In the genomic region with DNA sequence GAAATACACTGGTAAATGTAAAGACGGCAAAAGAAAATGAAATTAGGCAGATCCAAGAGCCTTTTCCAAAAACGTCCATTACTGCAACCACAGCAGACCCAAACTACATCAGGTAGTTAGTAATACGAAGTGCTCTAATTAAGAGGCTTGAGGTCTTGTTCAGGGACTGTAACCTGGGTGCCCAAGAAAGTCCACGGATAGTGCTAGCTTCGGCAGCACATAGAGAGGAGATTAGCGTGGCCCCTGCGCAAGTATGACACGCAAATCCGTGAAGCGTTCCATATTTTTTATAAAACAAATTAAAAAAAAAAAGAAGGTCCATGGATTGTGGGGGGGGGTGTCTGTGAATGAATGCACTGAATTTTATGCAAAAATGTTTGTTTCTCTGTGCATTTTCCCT, we compare ENCODE assay signal across 10 cellular contexts. TPM values are rescaled to one million over a fixed set of nuclear protein-coding genes. Genes with fewer than 3 reads are reported as not detected.
DNase-seq lines count a peak whose midpoint lies in the region; ATAC-seq, FAIRE-seq and TF ChIP-seq lines count a peak whose summit lies in the region.
"Had no signal": no experiment of that assay in that cellular context is flagged by ENCODE, and none has a peak within 500 bp of the region (broad histone marks: within the 10 kb centered on the region; RNA-seq: fewer than 3 reads in every experiment).

No MANE protein-coding gene starts in this region.

- no peak for TF ChIP-seq POLR2A in tibial nerve (IDR thresholded peaks at IDR 0.05)
- TF ChIP-seq POLR2A in H54 (IDR thresholded peaks at IDR 0.05; ENCODE audit: low read depth, low read length), result no peak

- no peaks in the 10 kb centered on the region for H3K9me3 ChIP-seq in mammary epithelial cell (replicated peaks; ENCODE audit: insufficient read depth, low read length)
- H3K9me3 ChIP-seq in tibial nerve, result no peaks in the 10 kb centered on the region

- no peak overlapping the region for H3K27ac Mint-ChIP-seq in IgD-negative memory B cell
- peak overlapping the region; percentile 92 to 94 for H3K27ac Mint-ChIP-seq in natural killer cell treated with Interleukin-12 subunit alpha and Interleukin-12 subunit beta and Interleukin-15 and Interleukin-18, amount 100 ng/mL, for 72 hours

- H3K4me1 ChIP-seq in mammary epithelial cell (ENCODE audit: insufficient read depth, low read length) (peaks cover 10% of the 10 kb centered on the region), tibial nerve (peaks cover 0 to 78% (median 36%) of the 10 kb centered on the region in 4 donors)

- peaks cover 4% of the 10 kb centered on the region for H3K36me3 Mint-ChIP-seq in IgD-negative memory B cell
- H3K36me3 Mint-ChIP-seq in natural killer cell treated with Interleukin-12 subunit alpha and Interleukin-12 subunit beta and Interleukin-15 and Interleukin-18, amount 100 ng/mL, for 72 hours, result no peaks in the 10 kb centered on the region

- H3K79me2 ChIP-seq in mammary epithelial cell (ENCODE audit: insufficient read depth, low read length), result peaks cover 74% of the 10 kb centered on the region

- no peak for FAIRE-seq in H54 (lab: Jason Lieb, UNC)

- no peaks in the 10 kb centered on the region for H4K20me1 ChIP-seq in mammary epithelial cell (ENCODE audit: insufficient read depth, low read length)

- peaks cover 32 to 40% (median 36%) of the 10 kb centered on the region in 3 donors for H3K4me1 Mint-ChIP-seq in IgD-negative memory B cell
- peaks cover 26 to 29% of the 10 kb centered on the region in 2 donors for H3K4me1 Mint-ChIP-seq in natural killer cell treated with Interleukin-12 subunit alpha and Interleukin-12 subunit beta and Interleukin-15 and Interleukin-18, amount 100 ng/mL, for 72 hours (ENCODE audit: low read depth in 2 of 2)

- in situ Hi-C loops in mammary epithelial cell (cut with MboI; ENCODE audit: low sequenced_read_pairs in 2 of 2), result no loop called here

- intact Hi-C loops in mammary epithelial cell (cut with micrococcal nuclease), result no loop called here

- no peak for TF ChIP-seq EP300 in tibial nerve (IDR thresholded peaks at IDR 0.05)

- BruUV-seq in mammary epithelial cell (replicated peaks; lab: Mats Ljungman, UMichigan), result no TSS peak

- 75% methylated on average over 10 of the region's 10 CpGs for WGBS in mammary epithelial cell (ENCODE audit: low coverage, missing lambda C conversion rate)
- 69 to 70% methylated on average over 10 of the region's 10 CpGs for WGBS in tibial nerve, 2 donors

- peak overlapping the region; percentile 41 to 81 (median 61) for H3K4me3 Mint-ChIP-seq in IgD-negative memory B cell
- peak overlapping the region; percentile 95 for H3K4me3 Mint-ChIP-seq in natural killer cell treated with Interleukin-12 subunit alpha and Interleukin-12 subunit beta and Interleukin-15 and Interleukin-18, amount 100 ng/mL, for 72 hours

- peak overlapping the region; percentile 73 for H3K4me3 ChIP-seq in BJ (ENCODE audit: low read depth, low read length)
- peak overlapping the region; percentile 55 to 83 (median 81) for H3K4me3 ChIP-seq in mammary epithelial cell (replicated peaks in 1 of 3; ENCODE audit: insufficient read depth in 1 of 3, low read depth in 2 of 3, low read length in 3 of 3)
- H3K4me3 ChIP-seq in tibial nerve, result peak overlapping the region in 2 of 4 donors; percentile 73 to 78

- ATAC-seq in natural killer cell treated with Interleukin-12 subunit alpha and Interleukin-12 subunit beta and Interleukin-15 and Interleukin-18, amount 100 ng/mL, for 72 hours, result no peak

- H3K9ac ChIP-seq in mammary epithelial cell (ENCODE audit: insufficient read depth, low read length), result no peak overlapping the region

- CTCF ChIA-PET in BJ (lab: Yijun Ruan, JAX) (no interaction called here), mammary epithelial cell (lab: Charles Lee; ENCODE audit: low non-redundant PET) (no interaction called here)

- POLR2A ChIA-PET in BJ (lab: Charles Lee), result interaction anchor here (0.7 kb wide), 1 partner anchor 358 kb away, joined by 3 read pairs; no protein-coding TSS in a partner anchor

- H3K36me3 ChIP-seq in BJ (ENCODE audit: control insufficient read depth, insufficient read depth, low read length) (no peaks in the 10 kb centered on the region), mammary epithelial cell (ENCODE audit: insufficient read depth, low read length) (no peaks in the 10 kb centered on the region), tibial nerve (peaks cover 0 to 5% (median 0%) of the 10 kb centered on the region in 3 donors)

- H3K27me3 Mint-ChIP-seq in IgD-negative memory B cell, result no peaks in the 10 kb centered on the region
- H3K27me3 Mint-ChIP-seq in natural killer cell treated with Interleukin-12 subunit alpha and Interleukin-12 subunit beta and Interleukin-15 and Interleukin-18, amount 100 ng/mL, for 72 hours, result peaks cover 0 to 1% of the 10 kb centered on the region in 2 donors

- H3K9me3 Mint-ChIP-seq in IgD-negative memory B cell, result no peaks in the 10 kb centered on the region
- no peaks in the 10 kb centered on the region for H3K9me3 Mint-ChIP-seq in natural killer cell treated with Interleukin-12 subunit alpha and Interleukin-12 subunit beta and Interleukin-15 and Interleukin-18, amount 100 ng/mL, for 72 hours

- peak overlapping the region; percentile 69 for H3K4me2 ChIP-seq in mammary epithelial cell (ENCODE audit: insufficient read depth, low read depth, low read length)

- DNase-seq in BJ (ENCODE audit: low read depth), result no peak
- no peak for DNase-seq in mammary epithelial cell
- no peak for DNase-seq in natural killer cell treated with Interleukin-12 subunit alpha and Interleukin-12 subunit beta and Interleukin-15 and Interleukin-18, amount 100 ng/mL, for 72 hours (ENCODE audit: low spot score)
- DNase-seq in tibial nerve (ENCODE audit: low spot score in 2 of 2), result no peak
- DNase-seq in mucosa of gallbladder (ENCODE audit: low spot score), result no peak
- no peak for DNase-seq in D341Med (ENCODE audit: low spot score)
- DNase-seq in H54 (ENCODE audit: insufficient read length, low spot score), result no peak
- DNase-seq: HCEC 1CT, NCI-H146 had no signal

- H3K27ac ChIP-seq in mammary epithelial cell (ENCODE audit: insufficient read depth, low read depth, low read length) (no peak overlapping the region), tibial nerve (no peak overlapping the region)

- dilution Hi-C loops in mammary epithelial cell (cut with HindIII; ENCODE audit: low sequenced_read_pairs), result no loop called here

- no peaks in the 10 kb centered on the region for H3K27me3 ChIP-seq in BJ (ENCODE audit: control insufficient read depth, insufficient read depth, low read length)
- no peaks in the 10 kb centered on the region for H3K27me3 ChIP-seq in mammary epithelial cell (ENCODE audit: insufficient read depth, low read length)
- H3K27me3 ChIP-seq in tibial nerve, result no peaks in the 10 kb centered on the region

- TF ChIP-seq CTCF in BJ (IDR thresholded peaks at IDR 0.05; ENCODE audit: insufficient read depth, low read depth, low read length) (no peak), mammary epithelial cell (conservative IDR thresholded peaks at IDR 0.05 in 1 of 2, IDR thresholded peaks at IDR 0.05 in 1 of 2; ENCODE audit: extremely low read depth in 1 of 2, insufficient read depth in 1 of 2, low read depth in 1 of 2, low read length in 2 of 2) (no peak), tibial nerve (IDR thresholded peaks at IDR 0.05) (no peak)

- H2AFZ ChIP-seq in mammary epithelial cell (ENCODE audit: low read depth, low read length), result no peak overlapping the region

RNA-seq across cellular contexts. Expression of gene COPB2, which starts 1.4 kb away (rescaled TPM):
- polyA plus RNA-seq in BJ (2011; rRNA removed), result 112 and 212 TPM in 2 replicates
- 105 and 130 TPM in 2 replicates for polyA minus RNA-seq in BJ (2011; rRNA and poly(A)+ RNA removed)
- 49.2 TPM for polyA plus RNA-seq in IgD-negative memory B cell
- 100 to 1,000 TPM; 108 to 132 TPM for total RNA-seq in mammary epithelial cell
- 86.5 TPM for polyA plus RNA-seq in mammary epithelial cell
- 92.9 TPM for polyA minus RNA-seq in mammary epithelial cell
- 100 to 1,000 TPM in 1 of 2 donors, 10 to 100 TPM in 1; 97.6 to 125 TPM for total RNA-seq in natural killer cell treated with Interleukin-12 subunit alpha and Interleukin-12 subunit beta and Interleukin-15 and Interleukin-18, amount 100 ng/mL, for 72 hours
- 10 to 100 TPM; 59.1 to 72.4 (median 66.0) TPM for total RNA-seq in tibial nerve
- total RNA-seq in mucosa of gallbladder, result 138 TPM

RNA-seq across cellular contexts. Expression of gene MRPS22, which starts 44.3 kb away (rescaled TPM):
- 38.2 and 58.3 TPM in 2 replicates for polyA plus RNA-seq in BJ (2011; rRNA removed)
- 16.3 and 17.0 TPM in 2 replicates for polyA minus RNA-seq in BJ (2011; rRNA and poly(A)+ RNA removed)
- polyA plus RNA-seq in IgD-negative memory B cell, result 32.5 TPM
- 10 to 100 TPM; 46.3 to 54.3 TPM for total RNA-seq in mammary epithelial cell
- 46.9 TPM for polyA plus RNA-seq in mammary epithelial cell
- 12.9 TPM for polyA minus RNA-seq in mammary epithelial cell
- total RNA-seq in natural killer cell treated with Interleukin-12 subunit alpha and Interleukin-12 subunit beta and Interleukin-15 and Interleukin-18, amount 100 ng/mL, for 72 hours, result 10 to 100 TPM; 40.9 to 46.6 TPM
- 10 to 100 TPM; 37.7 to 50.7 (median 46.4) TPM for total RNA-seq in tibial nerve
- total RNA-seq in mucosa of gallbladder, result 27.4 TPM

Comparison
In these comparisons a context has a peak if more than half of its experiments do, and no peak if none do; other contexts are left out.
1. H3K27ac Mint-ChIP-seq: peak in natural killer cell treated with Interleukin-12 subunit alpha and Interleukin-12 subunit beta and Interleukin-15 and Interleukin-18, amount 100 ng/mL, for 72 hours (2 of 2); none in IgD-negative memory B cell (0 of 3).